Comparison of ENCODE assay signal across 1 cellular context in the genomic region with DNA sequence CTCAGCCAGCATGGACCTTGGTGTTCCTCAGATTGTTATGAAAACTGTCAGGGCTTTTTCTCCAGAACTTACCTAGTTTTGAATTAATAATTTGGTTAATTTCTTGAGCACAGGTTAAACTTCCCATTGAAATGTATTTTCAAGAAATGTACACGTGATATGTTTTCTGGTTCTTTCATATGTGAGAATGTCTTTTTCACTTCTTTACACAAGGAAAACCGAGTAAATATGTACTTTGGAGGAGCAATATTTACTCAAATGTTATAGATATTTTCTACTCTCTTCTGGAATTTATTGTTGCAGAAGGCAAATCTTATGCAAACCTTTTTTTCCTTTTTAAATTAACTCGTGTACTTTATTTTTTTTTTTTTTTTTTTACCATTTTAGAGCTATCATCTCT.
A peak's percentile ranks its signal among the peaks of the same experiment; 100 is the strongest.
TF ChIP-seq lines count a peak whose summit lies in the region.

No MANE protein-coding gene starts in this region.

TF ChIP-seq in HepG2, 621 proteins besides CTCF, POLR2A, EP300 and RAD21 (continued from another document):
- peak; percentile 72; the same call in 1 of the 2 replicates for TF ChIP-seq FOXA3 (CRISPR knock-in tag; IDR thresholded peaks at IDR 0.05)
- TF ChIP-seq HMG20A (CRISPR knock-in tag; IDR thresholded peaks at IDR 0.05; ENCODE audit: borderline replicate concordance), result peak; percentile 24; the same call in 1 of the 2 replicates
- TF ChIP-seq FOXA1 (IDR thresholded peaks at IDR 0.05), result peak; percentile 71; the same call in 1 of the 2 replicates
- TF ChIP-seq FOXA1 (CRISPR knock-in tag; IDR thresholded peaks at IDR 0.05), result no peak
- no peak for TF ChIP-seq ESRRA (CRISPR knock-in tag; IDR thresholded peaks at IDR 0.05; ENCODE audit: low read depth)
- TF ChIP-seq, protein P1, sequence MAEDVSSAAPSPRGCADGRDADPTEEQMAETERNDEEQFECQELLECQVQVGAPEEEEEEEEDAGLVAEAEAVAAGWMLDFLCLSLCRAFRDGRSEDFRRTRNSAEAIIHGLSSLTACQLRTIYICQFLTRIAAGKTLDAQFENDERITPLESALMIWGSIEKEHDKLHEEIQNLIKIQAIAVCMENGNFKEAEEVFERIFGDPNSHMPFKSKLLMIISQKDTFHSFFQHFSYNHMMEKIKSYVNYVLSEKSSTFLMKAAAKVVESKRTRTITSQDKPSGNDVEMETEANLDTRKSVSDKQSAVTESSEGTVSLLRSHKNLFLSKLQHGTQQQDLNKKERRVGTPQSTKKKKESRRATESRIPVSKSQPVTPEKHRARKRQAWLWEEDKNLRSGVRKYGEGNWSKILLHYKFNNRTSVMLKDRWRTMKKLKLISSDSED (CRISPR knock-in tag; IDR thresholded peaks at IDR 0.05), result no peak
- TF ChIP-seq RARA (CRISPR knock-in tag; IDR thresholded peaks at IDR 0.05), result peak; percentile 68
- no peak for TF ChIP-seq POLR2AphosphoS5 (IDR thresholded peaks at IDR 0.05; ENCODE audit: low read depth, low read length)
- no peak for TF ChIP-seq DRAP1 (CRISPR knock-in tag; IDR thresholded peaks at IDR 0.05)
- TF ChIP-seq GABPB1 (CRISPR knock-in tag; IDR thresholded peaks at IDR 0.05), result no peak
- TF ChIP-seq CC2D1A (CRISPR knock-in tag; IDR thresholded peaks at IDR 0.05), result no peak
- TF ChIP-seq, protein P2, sequence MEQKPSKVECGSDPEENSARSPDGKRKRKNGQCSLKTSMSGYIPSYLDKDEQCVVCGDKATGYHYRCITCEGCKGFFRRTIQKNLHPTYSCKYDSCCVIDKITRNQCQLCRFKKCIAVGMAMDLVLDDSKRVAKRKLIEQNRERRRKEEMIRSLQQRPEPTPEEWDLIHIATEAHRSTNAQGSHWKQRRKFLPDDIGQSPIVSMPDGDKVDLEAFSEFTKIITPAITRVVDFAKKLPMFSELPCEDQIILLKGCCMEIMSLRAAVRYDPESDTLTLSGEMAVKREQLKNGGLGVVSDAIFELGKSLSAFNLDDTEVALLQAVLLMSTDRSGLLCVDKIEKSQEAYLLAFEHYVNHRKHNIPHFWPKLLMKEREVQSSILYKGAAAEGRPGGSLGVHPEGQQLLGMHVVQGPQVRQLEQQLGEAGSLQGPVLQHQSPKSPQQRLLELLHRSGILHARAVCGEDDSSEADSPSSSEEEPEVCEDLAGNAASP (CRISPR knock-in tag; IDR thresholded peaks at IDR 0.05; ENCODE audit: borderline replicate concordance), result no peak
- no peak for TF ChIP-seq ZNF550 (CRISPR knock-in tag; IDR thresholded peaks at IDR 0.05; ENCODE audit: borderline replicate concordance)
- no peak for TF ChIP-seq NFKBIZ (CRISPR knock-in tag; IDR thresholded peaks at IDR 0.05)
- TF ChIP-seq BCL6 (CRISPR knock-in tag; IDR thresholded peaks at IDR 0.05), result peak; percentile 80
- TF ChIP-seq ZNF562 (CRISPR knock-in tag; IDR thresholded peaks at IDR 0.05; ENCODE audit: borderline replicate concordance), result no peak
- TF ChIP-seq ZMAT3 (CRISPR knock-in tag; conservative IDR thresholded peaks at IDR 0.05), result no peak
- TF ChIP-seq NPAS2 (CRISPR knock-in tag; IDR thresholded peaks at IDR 0.05; ENCODE audit: borderline replicate concordance), result no peak
- TF ChIP-seq SMAD1 (CRISPR knock-in tag; IDR thresholded peaks at IDR 0.05; ENCODE audit: borderline replicate concordance, low read depth), result no peak
- no peak for TF ChIP-seq ARNT2 (CRISPR knock-in tag; IDR thresholded peaks at IDR 0.05; ENCODE audit: low read depth)
- no peak for TF ChIP-seq NR2F2 (IDR thresholded peaks at IDR 0.05; ENCODE audit: borderline replicate concordance, low read depth)
- TF ChIP-seq ZNF773 (CRISPR knock-in tag; IDR thresholded peaks at IDR 0.05; ENCODE audit: borderline replicate concordance), result no peak
- no peak for TF ChIP-seq ARHGAP35 (CRISPR knock-in tag; IDR thresholded peaks at IDR 0.05; ENCODE audit: borderline replicate concordance)
- TF ChIP-seq, protein P3, sequence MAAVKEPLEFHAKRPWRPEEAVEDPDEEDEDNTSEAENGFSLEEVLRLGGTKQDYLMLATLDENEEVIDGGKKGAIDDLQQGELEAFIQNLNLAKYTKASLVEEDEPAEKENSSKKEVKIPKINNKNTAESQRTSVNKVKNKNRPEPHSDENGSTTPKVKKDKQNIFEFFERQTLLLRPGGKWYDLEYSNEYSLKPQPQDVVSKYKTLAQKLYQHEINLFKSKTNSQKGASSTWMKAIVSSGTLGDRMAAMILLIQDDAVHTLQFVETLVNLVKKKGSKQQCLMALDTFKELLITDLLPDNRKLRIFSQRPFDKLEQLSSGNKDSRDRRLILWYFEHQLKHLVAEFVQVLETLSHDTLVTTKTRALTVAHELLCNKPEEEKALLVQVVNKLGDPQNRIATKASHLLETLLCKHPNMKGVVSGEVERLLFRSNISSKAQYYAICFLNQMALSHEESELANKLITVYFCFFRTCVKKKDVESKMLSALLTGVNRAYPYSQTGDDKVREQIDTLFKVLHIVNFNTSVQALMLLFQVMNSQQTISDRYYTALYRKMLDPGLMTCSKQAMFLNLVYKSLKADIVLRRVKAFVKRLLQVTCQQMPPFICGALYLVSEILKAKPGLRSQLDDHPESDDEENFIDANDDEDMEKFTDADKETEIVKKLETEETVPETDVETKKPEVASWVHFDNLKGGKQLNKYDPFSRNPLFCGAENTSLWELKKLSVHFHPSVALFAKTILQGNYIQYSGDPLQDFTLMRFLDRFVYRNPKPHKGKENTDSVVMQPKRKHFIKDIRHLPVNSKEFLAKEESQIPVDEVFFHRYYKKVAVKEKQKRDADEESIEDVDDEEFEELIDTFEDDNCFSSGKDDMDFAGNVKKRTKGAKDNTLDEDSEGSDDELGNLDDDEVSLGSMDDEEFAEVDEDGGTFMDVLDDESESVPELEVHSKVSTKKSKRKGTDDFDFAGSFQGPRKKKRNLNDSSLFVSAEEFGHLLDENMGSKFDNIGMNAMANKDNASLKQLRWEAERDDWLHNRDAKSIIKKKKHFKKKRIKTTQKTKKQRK (IDR thresholded peaks at IDR 0.05; ENCODE audit: low read length), result no peak
- no peak for TF ChIP-seq ZNF335 (CRISPR knock-in tag; IDR thresholded peaks at IDR 0.05)
- no peak for TF ChIP-seq PCBP2 (optimal IDR thresholded peaks at IDR 0.05; ENCODE audit: low read depth, low read length, poor library complexity, severe bottlenecking)
- TF ChIP-seq, protein P4, sequence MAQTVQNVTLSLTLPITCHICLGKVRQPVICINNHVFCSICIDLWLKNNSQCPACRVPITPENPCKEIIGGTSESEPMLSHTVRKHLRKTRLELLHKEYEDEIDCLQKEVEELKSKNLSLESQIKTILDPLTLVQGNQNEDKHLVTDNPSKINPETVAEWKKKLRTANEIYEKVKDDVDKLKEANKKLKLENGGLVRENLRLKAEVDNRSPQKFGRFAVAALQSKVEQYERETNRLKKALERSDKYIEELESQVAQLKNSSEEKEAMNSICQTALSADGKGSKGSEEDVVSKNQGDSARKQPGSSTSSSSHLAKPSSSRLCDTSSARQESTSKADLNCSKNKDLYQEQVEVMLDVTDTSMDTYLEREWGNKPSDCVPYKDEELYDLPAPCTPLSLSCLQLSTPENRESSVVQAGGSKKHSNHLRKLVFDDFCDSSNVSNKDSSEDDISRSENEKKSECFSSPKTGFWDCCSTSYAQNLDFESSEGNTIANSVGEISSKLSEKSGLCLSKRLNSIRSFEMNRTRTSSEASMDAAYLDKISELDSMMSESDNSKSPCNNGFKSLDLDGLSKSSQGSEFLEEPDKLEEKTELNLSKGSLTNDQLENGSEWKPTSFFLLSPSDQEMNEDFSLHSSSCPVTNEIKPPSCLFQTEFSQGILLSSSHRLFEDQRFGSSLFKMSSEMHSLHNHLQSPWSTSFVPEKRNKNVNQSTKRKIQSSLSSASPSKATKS (CRISPR knock-in tag; IDR thresholded peaks at IDR 0.05), result no peak
- no peak for TF ChIP-seq ZNF660 (CRISPR knock-in tag; IDR thresholded peaks at IDR 0.05; ENCODE audit: borderline replicate concordance, low read depth)
- no peak for TF ChIP-seq SALL2 (CRISPR knock-in tag; IDR thresholded peaks at IDR 0.05)
- TF ChIP-seq NFIC (IDR thresholded peaks at IDR 0.05; ENCODE audit: low read length), result peak; percentile 39; the same call in 1 of the 2 replicates
- TF ChIP-seq, protein P5, sequence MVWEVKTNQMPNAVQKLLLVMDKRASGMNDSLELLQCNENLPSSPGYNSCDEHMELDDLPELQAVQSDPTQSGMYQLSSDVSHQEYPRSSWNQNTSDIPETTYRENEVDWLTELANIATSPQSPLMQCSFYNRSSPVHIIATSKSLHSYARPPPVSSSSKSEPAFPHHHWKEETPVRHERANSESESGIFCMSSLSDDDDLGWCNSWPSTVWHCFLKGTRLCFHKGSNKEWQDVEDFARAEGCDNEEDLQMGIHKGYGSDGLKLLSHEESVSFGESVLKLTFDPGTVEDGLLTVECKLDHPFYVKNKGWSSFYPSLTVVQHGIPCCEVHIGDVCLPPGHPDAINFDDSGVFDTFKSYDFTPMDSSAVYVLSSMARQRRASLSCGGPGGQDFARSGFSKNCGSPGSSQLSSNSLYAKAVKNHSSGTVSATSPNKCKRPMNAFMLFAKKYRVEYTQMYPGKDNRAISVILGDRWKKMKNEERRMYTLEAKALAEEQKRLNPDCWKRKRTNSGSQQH (CRISPR knock-in tag; IDR thresholded peaks at IDR 0.05; ENCODE audit: low read depth), result no peak
- TF ChIP-seq ELF3 (CRISPR knock-in tag; IDR thresholded peaks at IDR 0.05), result no peak
- no peak for TF ChIP-seq HOXA5 (CRISPR knock-in tag; IDR thresholded peaks at IDR 0.05)
- no peak for TF ChIP-seq THYN1 (CRISPR knock-in tag; IDR thresholded peaks at IDR 0.05; ENCODE audit: borderline replicate concordance, low read depth)
- no peak for TF ChIP-seq ZNF33B (CRISPR knock-in tag; IDR thresholded peaks at IDR 0.05)
- TF ChIP-seq RFX5 (IDR thresholded peaks at IDR 0.05; ENCODE audit: low read depth, low read length), result no peak
- TF ChIP-seq, protein P6, sequence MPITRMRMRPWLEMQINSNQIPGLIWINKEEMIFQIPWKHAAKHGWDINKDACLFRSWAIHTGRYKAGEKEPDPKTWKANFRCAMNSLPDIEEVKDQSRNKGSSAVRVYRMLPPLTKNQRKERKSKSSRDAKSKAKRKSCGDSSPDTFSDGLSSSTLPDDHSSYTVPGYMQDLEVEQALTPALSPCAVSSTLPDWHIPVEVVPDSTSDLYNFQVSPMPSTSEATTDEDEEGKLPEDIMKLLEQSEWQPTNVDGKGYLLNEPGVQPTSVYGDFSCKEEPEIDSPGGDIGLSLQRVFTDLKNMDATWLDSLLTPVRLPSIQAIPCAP (CRISPR knock-in tag; IDR thresholded peaks at IDR 0.05; ENCODE audit: low read depth), result no peak
TF ChIP-seq in HepG2: peak in this region for 7.
